1 cellular context compared by ENCODE assay signal in the genomic region with DNA sequence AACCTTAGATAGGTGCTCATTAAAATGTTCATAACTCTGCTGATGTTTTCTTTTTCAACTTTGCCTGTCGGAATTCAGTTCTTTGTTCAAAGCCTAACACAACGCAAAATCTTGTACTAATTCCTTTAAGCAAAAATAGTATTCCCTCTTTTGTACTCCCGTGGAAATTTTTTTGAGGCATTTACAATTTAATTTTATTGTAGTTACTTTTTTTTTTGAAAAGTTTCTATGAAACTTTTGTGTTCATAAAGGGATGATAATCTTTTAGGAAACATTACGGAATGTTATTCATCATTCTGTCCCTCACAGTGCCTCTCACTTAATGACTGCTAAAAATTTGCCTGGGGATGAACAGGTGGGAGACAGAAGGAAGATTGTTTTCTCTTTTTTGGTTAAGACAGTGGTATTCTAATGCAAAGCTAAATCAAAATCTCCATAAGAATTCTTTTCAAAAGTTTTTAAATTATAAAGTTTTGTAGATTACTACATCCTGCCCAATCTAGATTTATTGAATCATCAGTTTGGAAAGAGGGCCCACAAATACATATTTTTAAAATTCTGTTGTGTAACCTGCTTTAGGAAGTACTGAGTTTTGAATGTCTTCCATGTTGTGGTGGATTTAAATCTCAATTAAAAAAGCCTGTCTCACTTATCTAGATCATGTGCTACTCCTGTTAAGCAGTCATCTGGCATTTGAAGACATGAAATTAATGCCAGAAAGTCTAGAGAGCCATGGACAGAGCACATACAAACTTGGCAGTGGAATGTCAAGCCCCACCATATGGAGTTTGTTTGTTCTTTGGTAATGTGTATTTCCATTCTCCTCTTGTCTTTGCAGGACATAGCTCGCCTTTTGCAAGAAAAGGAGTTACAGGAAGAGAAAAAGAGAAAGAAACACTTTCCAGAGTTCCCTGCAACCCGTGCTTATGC.
TF ChIP-seq lines count a peak whose summit lies in the region.

No MANE protein-coding gene starts in this region.

TF ChIP-seq in IMR-90, 13 proteins besides CTCF, POLR2A, EP300 and RAD21 (continued from another document):
- TF ChIP-seq, protein P1, sequence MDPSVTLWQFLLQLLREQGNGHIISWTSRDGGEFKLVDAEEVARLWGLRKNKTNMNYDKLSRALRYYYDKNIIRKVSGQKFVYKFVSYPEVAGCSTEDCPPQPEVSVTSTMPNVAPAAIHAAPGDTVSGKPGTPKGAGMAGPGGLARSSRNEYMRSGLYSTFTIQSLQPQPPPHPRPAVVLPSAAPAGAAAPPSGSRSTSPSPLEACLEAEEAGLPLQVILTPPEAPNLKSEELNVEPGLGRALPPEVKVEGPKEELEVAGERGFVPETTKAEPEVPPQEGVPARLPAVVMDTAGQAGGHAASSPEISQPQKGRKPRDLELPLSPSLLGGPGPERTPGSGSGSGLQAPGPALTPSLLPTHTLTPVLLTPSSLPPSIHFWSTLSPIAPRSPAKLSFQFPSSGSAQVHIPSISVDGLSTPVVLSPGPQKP (IDR thresholded peaks at IDR 0.05; ENCODE audit: borderline replicate concordance, low read depth, low read length): no peak
- TF ChIP-seq CEBPB (IDR thresholded peaks at IDR 0.05; ENCODE audit: low read depth, low read length) (no peak), CHD1 (IDR thresholded peaks at IDR 0.05; ENCODE audit: low read depth, low read length) (no peak), NFE2L2 (IDR thresholded peaks at IDR 0.05; ENCODE audit: low read depth, low read length) (no peak), FOS (IDR thresholded peaks at IDR 0.05; ENCODE audit: low read depth, low read length) (no peak), RCOR1 (IDR thresholded peaks at IDR 0.05; ENCODE audit: insufficient replicate concordance, low read length) (no peak)
- TF ChIP-seq, protein P2, sequence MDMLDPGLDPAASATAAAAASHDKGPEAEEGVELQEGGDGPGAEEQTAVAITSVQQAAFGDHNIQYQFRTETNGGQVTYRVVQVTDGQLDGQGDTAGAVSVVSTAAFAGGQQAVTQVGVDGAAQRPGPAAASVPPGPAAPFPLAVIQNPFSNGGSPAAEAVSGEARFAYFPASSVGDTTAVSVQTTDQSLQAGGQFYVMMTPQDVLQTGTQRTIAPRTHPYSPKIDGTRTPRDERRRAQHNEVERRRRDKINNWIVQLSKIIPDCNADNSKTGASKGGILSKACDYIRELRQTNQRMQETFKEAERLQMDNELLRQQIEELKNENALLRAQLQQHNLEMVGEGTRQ (IDR thresholded peaks at IDR 0.05; ENCODE audit: low read depth, low read length): no peak
TF ChIP-seq in IMR-90: peak in this region for 0.
